Comparison of ENCODE assay signal across 12 cellular contexts in the genomic region with DNA sequence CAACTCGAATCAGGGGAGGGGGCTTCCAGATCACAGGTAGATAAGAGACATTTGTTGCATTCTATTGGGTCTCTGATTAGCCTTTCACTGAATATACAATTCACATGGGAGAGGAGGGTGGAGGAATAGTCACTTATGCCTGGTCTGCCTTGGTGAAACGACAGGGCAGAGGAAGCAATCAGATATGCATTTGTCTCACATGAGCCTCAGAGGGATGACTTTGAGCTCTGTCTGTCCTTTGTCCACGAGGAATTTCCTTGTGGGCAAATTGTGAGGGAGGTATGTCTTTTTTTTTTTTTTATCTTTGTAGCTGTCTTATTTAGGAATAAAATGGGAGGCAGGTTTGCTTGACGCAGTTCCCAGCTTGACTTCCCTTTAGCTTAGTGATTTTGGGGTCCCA. TPM values are rescaled to one million over a fixed set of nuclear protein-coding genes. Genes with fewer than 3 reads are reported as not detected.
DNase-seq lines count a peak whose midpoint lies in the region; ATAC-seq and TF ChIP-seq lines count a peak whose summit lies in the region.
"Had no signal": no experiment of that assay in that cellular context is flagged by ENCODE, and none has a peak within 500 bp of the region (broad histone marks: within the 10 kb centered on the region; RNA-seq: fewer than 3 reads in every experiment).

No MANE protein-coding gene starts in this region.

- no peaks in the 10 kb centered on the region for H3K36me3 ChIP-seq in CD8-positive, alpha-beta memory T cell (ENCODE audit: insufficient read depth, low read length)
- H3K36me3 ChIP-seq in PC-9 (ENCODE audit: low read depth) = no peaks in the 10 kb centered on the region
- no peaks in the 10 kb centered on the region for H3K36me3 ChIP-seq in MG63
- H3K36me3 ChIP-seq: gastroesophageal sphincter, Peyer's patch had no signal

- peak overlapping the region in 1 of 7 donors; percentile 74 for H3K4me3 Mint-ChIP-seq in CD8-positive, alpha-beta memory T cell
- H3K4me3 Mint-ChIP-seq in chondrocyte (ENCODE audit: unreplicated experiment) (no peak overlapping the region), nephron (no peak overlapping the region)

- no peaks in the 10 kb centered on the region for H3K27me3 ChIP-seq in CD8-positive, alpha-beta memory T cell (ENCODE audit: insufficient read depth, low read length, poor library complexity, severe bottlenecking)
- H3K27me3 ChIP-seq in PC-9 (ENCODE audit: insufficient read depth, low read depth) (no peaks in the 10 kb centered on the region), MG63 (no peaks in the 10 kb centered on the region)
- H3K27me3 ChIP-seq: gastroesophageal sphincter, Peyer's patch had no signal

- BruUV-seq in PC-9 (replicated peaks; lab: Mats Ljungman, UMichigan) = no TSS peak

- no peaks in the 10 kb centered on the region for H3K9me3 Mint-ChIP-seq in CD8-positive, alpha-beta memory T cell
- H3K9me3 Mint-ChIP-seq in chondrocyte (ENCODE audit: low read depth) = no peaks in the 10 kb centered on the region
- peaks cover 13% of the 10 kb centered on the region for H3K9me3 Mint-ChIP-seq in nephron

- peaks cover 0 to 15% of the 10 kb centered on the region in 2 donors for H3K27me3 Mint-ChIP-seq in CD8-positive, alpha-beta memory T cell
- H3K27me3 Mint-ChIP-seq in chondrocyte (ENCODE audit: low read depth) = no peaks in the 10 kb centered on the region
- no peaks in the 10 kb centered on the region for H3K27me3 Mint-ChIP-seq in nephron (ENCODE audit: low read depth)

- no peak for ATAC-seq in GM21526 (IDR thresholded peaks at IDR 0.05; ENCODE audit: low FRiP score, unreplicated experiment)

- H3K36me3 Mint-ChIP-seq in CD8-positive, alpha-beta memory T cell = peaks cover 0 to 4% (median 0%) of the 10 kb centered on the region in 3 donors
- no peaks in the 10 kb centered on the region for H3K36me3 Mint-ChIP-seq in chondrocyte (ENCODE audit: low read depth)
- no peaks in the 10 kb centered on the region for H3K36me3 Mint-ChIP-seq in nephron (ENCODE audit: low read depth)

- POLR2A ChIA-PET in CD8-positive, alpha-beta memory T cell (lab: Charles Lee) = interaction anchor here (0.7 to 1.4 kb wide), 8 partner anchors 23 to 542 kb away, joined by 3 to 11 read pairs (median 6); no protein-coding TSS in a partner anchor
- POLR2A ChIA-PET in PC-9 (lab: Charles Lee; ENCODE audit: unreplicated experiment) = interaction anchor here (0.5 to 1.2 kb wide), 17 partner anchors 10 to 805 kb away, joined by 3 to 18 read pairs (median 6); partner anchors contain the start of genes FAM9C, OFD1, TMSB4X and TRAPPC2

- no peaks in the 10 kb centered on the region for H3K9me2 ChIP-seq in PC-9 (ENCODE audit: insufficient read depth)

- H3K27ac Mint-ChIP-seq in CD8-positive, alpha-beta memory T cell = peak overlapping the region in 7 of 8 donors; percentile 82 to 98 (median 96)
- H3K27ac Mint-ChIP-seq in chondrocyte (ENCODE audit: unreplicated experiment) (peak overlapping the region; percentile 81), nephron (peak overlapping the region; percentile 91 to 93 (median 92))

- H3K27ac ChIP-seq in CD8-positive, alpha-beta memory T cell (ENCODE audit: low read depth, low read length) = no peak overlapping the region
- peak overlapping the region; percentile 98 for H3K27ac ChIP-seq in PC-9
- H3K27ac ChIP-seq: VCaP had no signal

- H3K4me1 Mint-ChIP-seq in CD8-positive, alpha-beta memory T cell = peaks cover 48 to 54% (median 50%) of the 10 kb centered on the region in 3 donors
- H3K4me1 Mint-ChIP-seq in chondrocyte (ENCODE audit: low read depth) (peaks cover 46% of the 10 kb centered on the region), nephron (peaks cover 42% of the 10 kb centered on the region)

- H3K4me2 ChIP-seq in PC-9 = peak overlapping the region; percentile 78

- peaks cover 21% of the 10 kb centered on the region for H3F3A ChIP-seq in PC-9 (ENCODE audit: insufficient read depth, low read depth)

- H2AFZ ChIP-seq in PC-9 = no peak overlapping the region

- H3K79me2 ChIP-seq in PC-9 (ENCODE audit: low read depth) = 0 out of 2 replicates have a peak, but pooled peaks cover 7% of the 10 kb centered on the region

- no peaks in the 10 kb centered on the region for H3K9me3 ChIP-seq in CD8-positive, alpha-beta memory T cell (ENCODE audit: low read length)
- H3K9me3 ChIP-seq in PC-9 (ENCODE audit: insufficient read depth, low read depth) = no peaks in the 10 kb centered on the region
- no peaks in the 10 kb centered on the region for H3K9me3 ChIP-seq in MG63
- H3K9me3 ChIP-seq: gastroesophageal sphincter, Peyer's patch had no signal

- H3K4me3 ChIP-seq in CD8-positive, alpha-beta memory T cell (ENCODE audit: low read length) = no peak overlapping the region
- H3K4me3 ChIP-seq in PC-9 (peak overlapping the region; percentile 40; the same call in 1 of the 2 replicates), MG63 (no peak overlapping the region)
- H3K4me3 ChIP-seq: gastroesophageal sphincter, Peyer's patch had no signal

- CTCF ChIA-PET in CD8-positive, alpha-beta memory T cell (lab: Charles Lee) = interaction anchor here (0.7 to 7.3 kb wide), 35 partner anchors 9 to 700 kb away, joined by 3 to 224 read pairs (median 4); partner anchors contain the start of gene TMSB4X
- CTCF ChIA-PET in PC-9 (lab: Charles Lee) = interaction anchor here (0.6 to 2.6 kb wide), 13 partner anchors 10 to 542 kb away, joined by 3 to 20 read pairs (median 5); partner anchors contain the start of gene TMSB4X

- no peak for DNase-seq in CD8-positive, alpha-beta memory T cell
- peak in 1 of 2 experiments; percentile 24 for DNase-seq in PC-9
- no peak for DNase-seq in chondrocyte (ENCODE audit: low spot score)
- no peak for DNase-seq in NCI-H1105 treated with DMSO at 0.1 percent for 48 hours (lab: John Stamatoyannopoulos, UW)
- no peak for DNase-seq in MG63
- DNase-seq in cortex of kidney (lab: John Stamatoyannopoulos, UW) = no peak

- H4K20me1 ChIP-seq in PC-9 (ENCODE audit: insufficient read depth) = no peaks in the 10 kb centered on the region

- TF ChIP-seq CTCF in PC-9 (conservative IDR thresholded peaks at IDR 0.05) (no peak), chondrocyte (IDR thresholded peaks at IDR 0.05) (no peak), nephron (IDR thresholded peaks at IDR 0.05; ENCODE audit: unreplicated experiment in 3 of 3) (no peak)

- H3K4me1 ChIP-seq in CD8-positive, alpha-beta memory T cell (ENCODE audit: insufficient read depth, low read length) = peaks cover 45% of the 10 kb centered on the region
- peaks cover 35% of the 10 kb centered on the region for H3K4me1 ChIP-seq in PC-9 (replicated peaks; ENCODE audit: insufficient read depth)

- intact Hi-C loops in PC-9 (cut with micrococcal nuclease; ENCODE audit: unreplicated experiment) = loop anchor here (1.0 to 5.0 kb wide), 3 partner anchors 44 to 248 kb away; no protein-coding TSS in a partner anchor

RNA-seq across cellular contexts. Expression of gene TMSB4X, which starts 28.5 kb away (rescaled TPM):
- total RNA-seq in CD8-positive, alpha-beta memory T cell = 1,000 to 10,000 TPM; 3,415 to 3,478 TPM
- 28,788 TPM for polyA plus RNA-seq in CD8-positive, alpha-beta memory T cell
- total RNA-seq in PC-9 (2021) (2,589 and 3,588 TPM in 2 replicates), chondrocyte (1,769 to 3,180 TPM (median 3,093 TPM) in 3 replicates)
- total RNA-seq in MG63 (2014; rRNA removed; shearing (Covaris generic); ENCODE audit: low replicate concordance) = 1,177 and 1,592 TPM in 2 replicates

RNA-seq across cellular contexts. Expression of gene TLR8, which starts 40.0 kb away (rescaled TPM):
- under 1 TPM in 1 of 2 experiments, not detected in 1; 0.07 TPM for total RNA-seq in CD8-positive, alpha-beta memory T cell
- not detected for polyA plus RNA-seq in CD8-positive, alpha-beta memory T cell
- total RNA-seq in PC-9 (2021) = not detected in 2 replicates
- not detected in 3 replicates for total RNA-seq in chondrocyte
- total RNA-seq in MG63 (2014; rRNA removed; shearing (Covaris generic); ENCODE audit: low replicate concordance) = not detected in 2 replicates
- total RNA-seq: dermis blood vessel endothelial cell had no signal
